In the genomic region with DNA sequence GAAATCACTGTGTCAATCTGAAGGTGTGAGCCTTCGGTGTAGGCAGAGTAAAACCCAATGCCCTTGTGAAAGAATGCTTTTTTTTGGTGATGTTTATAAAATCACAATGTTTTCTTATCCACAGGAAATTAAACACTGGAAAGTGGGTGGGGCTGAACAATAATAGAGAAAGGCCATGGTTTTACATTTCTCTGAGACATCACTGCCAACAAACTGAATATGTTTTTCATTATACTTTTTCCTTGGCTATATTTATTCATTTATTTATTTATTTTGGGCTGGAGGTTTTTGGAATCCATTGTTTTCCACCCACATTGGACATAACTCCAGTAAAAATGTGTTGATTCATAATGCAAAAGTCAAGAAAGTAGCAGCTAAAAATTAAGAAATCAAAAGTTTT, we compare ENCODE assay signal across 1 cellular context.
TF ChIP-seq lines count a peak whose summit lies in the region.

No MANE protein-coding gene starts in this region.

TF ChIP-seq in endothelial cell of umbilical vein, 7 proteins besides CTCF, POLR2A, EP300 and RAD21 (continued from another document):
- no peak for TF ChIP-seq FOS (IDR thresholded peaks at IDR 0.05; ENCODE audit: borderline replicate concordance, insufficient read depth, low read length)
- no peak for TF ChIP-seq GATA2 (IDR thresholded peaks at IDR 0.05; ENCODE audit: insufficient read depth, insufficient read length, low read depth, low read length)
- no peak for TF ChIP-seq EZH2 (IDR thresholded peaks at IDR 0.05; ENCODE audit: borderline replicate concordance, low read depth, low read length, severe bottlenecking)
